8 cellular contexts compared by ENCODE assay signal in genomic region chr5:138824924-138825863, GRCh38. TPM values are rescaled to one million over a fixed set of nuclear protein-coding genes. Genes with fewer than 3 reads are reported as not detected.
DNase-seq lines count a peak whose midpoint lies in the region; ATAC-seq and TF ChIP-seq lines count a peak whose summit lies in the region.

No MANE protein-coding gene starts in this region.

- H3K27me3 ChIP-seq in colonic mucosa, result no peaks in the 10 kb centered on the region

- peaks cover 60% of the 10 kb centered on the region for H3K36me3 Mint-ChIP-seq in nephron progenitor cell (ENCODE audit: low read depth)

- peaks cover 29% of the 10 kb centered on the region for H3K4me1 Mint-ChIP-seq in nephron progenitor cell

- H3K9me3 Mint-ChIP-seq in nephron progenitor cell, result no peaks in the 10 kb centered on the region

- H3K36me3 ChIP-seq in colonic mucosa, result peaks cover 6% of the 10 kb centered on the region

- H3K4me1 ChIP-seq in colonic mucosa, result no peaks in the 10 kb centered on the region

- DNase-seq in NCI-H82 (lab: John Stamatoyannopoulos, UW) (peak; percentile 28), NCI-H82 treated with DMSO at 0.1 percent for 48 hours (lab: John Stamatoyannopoulos, UW; ENCODE audit: unreplicated experiment) (no peak), NCI-H1694 treated with DMSO at 0.1 percent for 48 hours (lab: John Stamatoyannopoulos, UW) (peak; percentile 21), colonic mucosa (no peak), nephron progenitor cell (no peak), A172 (ENCODE audit: low spot score) (no peak), GF-D8 (lab: John Stamatoyannopoulos, UW) (no peak)

- intact Hi-C loops in colonic mucosa (cut with DNase I), result no loop called here

- TF ChIP-seq CTCF in colonic mucosa (IDR thresholded peaks at IDR 0.05) (peak; percentile 58), nephron progenitor cell (IDR thresholded peaks at IDR 0.05) (peak; percentile 81)

- H3K27ac Mint-ChIP-seq in nephron progenitor cell, result no peak overlapping the region

- H3K9me3 ChIP-seq in colonic mucosa, result no peaks in the 10 kb centered on the region

- H3K27ac ChIP-seq in colonic mucosa, result no peak overlapping the region

- H3K9ac ChIP-seq in colonic mucosa (ENCODE audit: low read depth in 2 of 2, low read length in 2 of 2), result no peak overlapping the region

- H3K4me3 ChIP-seq in colonic mucosa, result no peak overlapping the region

- H3K27me3 Mint-ChIP-seq in nephron progenitor cell (ENCODE audit: low read depth, poor library complexity), result no peaks in the 10 kb centered on the region

- ATAC-seq in GM19351 (IDR thresholded peaks at IDR 0.05; ENCODE audit: unreplicated experiment), result no peak

- no peak overlapping the region for H3K4me3 Mint-ChIP-seq in nephron progenitor cell

RNA-seq across cellular contexts. Expression of gene LRRTM2, which starts 49.9 kb away (rescaled TPM):
- total RNA-seq in colonic mucosa, result under 1 TPM; 0.10 to 0.35 TPM
- total RNA-seq in A172 (2014; rRNA removed; shearing (Covaris generic)), result not detected in 2 replicates

Comparison
In these comparisons a context has a peak if more than half of its experiments do, and no peak if none do; other contexts are left out.
1. DNase-seq: peak in NCI-H82 (single experiment) and NCI-H1694 treated with DMSO at 0.1 percent for 48 hours (single experiment); none in NCI-H82 treated with DMSO at 0.1 percent for 48 hours (single experiment), colonic mucosa (single experiment), nephron progenitor cell (single experiment), A172 (single experiment) and GF-D8 (single experiment).